ENCODE assay signal across 8 cellular contexts in the genomic region with DNA sequence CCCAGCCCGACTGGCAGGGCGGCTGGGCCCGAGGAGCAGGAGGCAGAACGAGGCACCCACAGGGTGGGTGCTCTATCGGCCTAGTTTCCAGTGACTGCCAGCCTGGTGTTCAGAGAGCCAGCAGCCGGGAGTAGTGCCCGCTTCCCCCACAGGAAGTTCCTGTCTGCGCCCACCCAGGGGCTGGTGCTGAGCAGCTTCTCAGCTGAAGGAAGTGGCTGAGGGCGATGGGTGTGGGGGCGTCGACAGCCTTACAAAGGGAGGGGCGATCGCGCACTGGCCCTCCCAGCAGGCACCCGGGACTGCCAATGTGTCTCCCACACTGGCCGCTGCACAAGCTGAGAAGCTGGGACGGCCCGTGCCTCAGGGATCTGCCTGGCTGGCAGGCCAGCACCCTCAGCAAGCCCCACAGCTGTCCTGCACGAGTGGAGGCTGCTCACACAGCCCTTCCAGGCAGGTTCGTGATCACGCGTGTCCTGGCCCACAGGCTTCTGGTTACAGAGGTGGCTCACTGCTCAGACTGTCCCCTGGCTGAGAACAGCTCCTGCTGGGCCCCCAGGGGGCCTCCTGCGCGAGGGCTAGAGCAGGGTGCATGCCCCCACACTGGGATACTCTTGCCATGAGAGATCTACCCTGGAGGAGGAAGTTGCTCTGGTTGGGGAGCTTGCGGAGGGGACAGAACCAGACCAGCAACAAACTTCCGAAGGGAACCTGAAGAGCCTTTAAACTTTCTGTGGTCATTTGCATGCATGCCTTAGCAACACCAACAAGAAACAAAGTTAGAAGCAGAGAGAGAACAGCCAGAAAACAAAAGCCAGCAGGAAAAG.
DNase-seq lines count a peak whose midpoint lies in the region; TF ChIP-seq lines count a peak whose summit lies in the region.
"Had no signal": no experiment of that assay in that cellular context is flagged by ENCODE, and none has a peak within 500 bp of the region (broad histone marks: within the 10 kb centered on the region; RNA-seq: fewer than 3 reads in every experiment).

No MANE protein-coding gene starts in this region.

- H3K36me3 ChIP-seq in OCI-LY1 (ENCODE audit: insufficient read depth, low read length) = no peaks in the 10 kb centered on the region

- H3K27me3 ChIP-seq in OCI-LY1 (ENCODE audit: insufficient read depth, low read length) (0 out of 2 replicates have a peak, but pooled peaks cover 5% of the 10 kb centered on the region), layer of hippocampus (ENCODE audit: control insufficient read depth, insufficient read depth, low read length) (no peaks in the 10 kb centered on the region)
- H3K27me3 ChIP-seq: SJSA1 had no signal

- no peaks in the 10 kb centered on the region for H3K9me3 ChIP-seq in OCI-LY1 (ENCODE audit: low read length)
- H3K9me3 ChIP-seq: SJSA1 had no signal

- H3K4me2 ChIP-seq in OCI-LY1 (ENCODE audit: low read length) = peak overlapping the region; percentile 89

- H3K9me2 ChIP-seq in OCI-LY1 (ENCODE audit: low read depth, low read length) = no peaks in the 10 kb centered on the region

- no peak overlapping the region for H2AFZ ChIP-seq in OCI-LY1 (ENCODE audit: low read length)

- no peaks in the 10 kb centered on the region for H3F3A ChIP-seq in OCI-LY1 (ENCODE audit: insufficient read depth, low read length)

- no peak for TF ChIP-seq CTCF in OCI-LY1 (IDR thresholded peaks at IDR 0.05; ENCODE audit: low read length)

- peak overlapping the region; percentile 99 for H3K4me3 ChIP-seq in OCI-LY1 (ENCODE audit: low read depth, low read length, poor library complexity, severe bottlenecking)
- H3K4me3 ChIP-seq: SJSA1 had no signal

- H3K27ac ChIP-seq in OCI-LY1 (ENCODE audit: low read depth, low read length, poor library complexity, severe bottlenecking) = peak overlapping the region; percentile 67
- peak overlapping the region; percentile 84 for H3K27ac ChIP-seq in layer of hippocampus (ENCODE audit: low read depth, low read length)
- H3K27ac ChIP-seq: SJSA1 had no signal

- no peaks in the 10 kb centered on the region for H4K20me1 ChIP-seq in OCI-LY1 (ENCODE audit: insufficient read depth, low read length)

- H3K9ac ChIP-seq in OCI-LY1 (ENCODE audit: low read length) = peak overlapping the region; percentile 50; the same call in 1 of the 2 replicates

- no peaks in the 10 kb centered on the region for H3K79me2 ChIP-seq in OCI-LY1 (ENCODE audit: insufficient read depth, low read length)

- H3K4me1 ChIP-seq in OCI-LY1 (ENCODE audit: insufficient read depth, low read length, severe bottlenecking) = peaks cover 63% of the 10 kb centered on the region

- DNase-seq in activated T-helper 9 cell treated with anti-CD3 and anti-CD28 coated beads, Interleukin-2, amount 50 U/mL, for 16 hours (ENCODE audit: low read depth) = peak; percentile 57
- DNase-seq in stimulated activated CD8-positive, alpha-beta memory T cell treated with anti-CD3 and anti-CD28 coated beads, Interleukin-4, amount 100 ng/mL, for 1 hour (ENCODE audit: low read depth in 2 of 2, low spot score in 1 of 2) = peak; percentile 39 to 54
- DNase-seq in inferior parietal cortex (ENCODE audit: extremely low spot score) (no peak), RPMI8226 (no peak), HPDE6-E6E7 (ENCODE audit: extremely low spot score) (no peak)

Comparison
In these comparisons a context has a peak if more than half of its experiments do, and no peak if none do; other contexts are left out.
1. DNase-seq: peak in activated T-helper 9 cell treated with anti-CD3 and anti-CD28 coated beads, Interleukin-2, amount 50 U/mL, for 16 hours (single experiment) and stimulated activated CD8-positive, alpha-beta memory T cell treated with anti-CD3 and anti-CD28 coated beads, Interleukin-4, amount 100 ng/mL, for 1 hour (2 of 2); none in inferior parietal cortex (single experiment), RPMI8226 (single experiment) and HPDE6-E6E7 (single experiment).